ENCODE assay signal across 9 cellular contexts in genomic region chr10:71729023-71729649, GRCh38. TPM values are rescaled to one million over a fixed set of nuclear protein-coding genes. Genes with fewer than 3 reads are reported as not detected.
DNase-seq lines count a peak whose midpoint lies in the region; TF ChIP-seq lines count a peak whose summit lies in the region.
"Had no signal": no experiment of that assay in that cellular context is flagged by ENCODE, and none has a peak within 500 bp of the region (broad histone marks: within the 10 kb centered on the region; RNA-seq: fewer than 3 reads in every experiment).

No MANE protein-coding gene starts in this region.

- TF ChIP-seq CTCF in nephron progenitor cell (IDR thresholded peaks at IDR 0.05) (no peak), osteocyte (IDR thresholded peaks at IDR 0.05) (no peak)

- peaks cover 49 to 51% of the 10 kb centered on the region in 2 donors for H3K4me1 ChIP-seq in duodenal mucosa (ENCODE audit: control insufficient read depth in 1 of 2, insufficient read depth in 2 of 2, low read length in 2 of 2)

- H3K27me3 Mint-ChIP-seq in nephron progenitor cell (ENCODE audit: low read depth, poor library complexity), result peaks cover 9% of the 10 kb centered on the region
- H3K27me3 Mint-ChIP-seq in osteocyte (ENCODE audit: unreplicated experiment), result peaks cover 15% of the 10 kb centered on the region

- H3K27ac Mint-ChIP-seq in nephron progenitor cell, result peak overlapping the region; percentile 79
- no peak overlapping the region for H3K27ac Mint-ChIP-seq in osteocyte (ENCODE audit: unreplicated experiment)

- DNase-seq in EL (peak; percentile 75), NOMO-1 (lab: John Stamatoyannopoulos, UW; ENCODE audit: unreplicated experiment in 2 of 2) (peak; percentile 76 to 85), nephron progenitor cell (peak; percentile 74), NCI-H510A treated with DMSO at 0.1 percent for 48 hours (lab: John Stamatoyannopoulos, UW) (no peak), cerebellum (ENCODE audit: low spot score) (no peak), osteocyte (ENCODE audit: extremely low spot score, unreplicated experiment) (no peak), T1000 (lab: John Stamatoyannopoulos, UW) (no peak)

- H3K4me3 Mint-ChIP-seq in nephron progenitor cell (no peak overlapping the region), osteocyte (ENCODE audit: unreplicated experiment) (no peak overlapping the region)

- no peaks in the 10 kb centered on the region for H3K36me3 Mint-ChIP-seq in nephron progenitor cell (ENCODE audit: low read depth)
- H3K36me3 Mint-ChIP-seq in osteocyte (ENCODE audit: unreplicated experiment), result no peaks in the 10 kb centered on the region

- no peaks in the 10 kb centered on the region for H3K27me3 ChIP-seq in duodenal mucosa (ENCODE audit: control insufficient read depth in 1 of 2, insufficient read depth in 2 of 2, low read length in 2 of 2)

- H3K9me3 ChIP-seq in duodenal mucosa (ENCODE audit: control insufficient read depth in 1 of 2, low read length in 2 of 2), result no peaks in the 10 kb centered on the region

- peak overlapping the region; percentile 49 for H3K27ac ChIP-seq in duodenal mucosa (ENCODE audit: low read depth, low read length)
- H3K27ac ChIP-seq: SK-N-MC had no signal

- no peak overlapping the region for H3K4me3 ChIP-seq in duodenal mucosa (ENCODE audit: low read depth in 1 of 2, low read length in 2 of 2)
- H3K4me3 ChIP-seq: SK-N-MC had no signal

- H3K4me1 Mint-ChIP-seq in nephron progenitor cell (peaks cover 59% of the 10 kb centered on the region), osteocyte (ENCODE audit: unreplicated experiment) (peaks cover 5% of the 10 kb centered on the region)

- no peaks in the 10 kb centered on the region for H3K36me3 ChIP-seq in duodenal mucosa (ENCODE audit: control insufficient read depth in 1 of 2, insufficient read depth in 2 of 2, low read length in 2 of 2)

- H3K9ac ChIP-seq in duodenal mucosa (ENCODE audit: low read depth in 1 of 2, low read length in 2 of 2), result peak overlapping the region in 1 of 2 donors; percentile 20

- H3K9me3 Mint-ChIP-seq in nephron progenitor cell (no peaks in the 10 kb centered on the region), osteocyte (ENCODE audit: unreplicated experiment) (no peaks in the 10 kb centered on the region)

RNA-seq across cellular contexts. Expression of gene C10orf105, which starts 9.6 kb away (rescaled TPM):
- 1.00 TPM for total RNA-seq in cerebellum
- total RNA-seq in osteocyte, result not detected in 2 replicates

RNA-seq across cellular contexts. Expression of gene VSIR, which starts 44.2 kb away (rescaled TPM):
- 4.7 TPM for total RNA-seq in cerebellum
- 0.16 and 0.75 TPM in 2 replicates for total RNA-seq in osteocyte

Comparison
In these comparisons a context has a peak if more than half of its experiments do, and no peak if none do; other contexts are left out.
1. DNase-seq: peak in EL (single experiment), NOMO-1 (2 of 2) and nephron progenitor cell (single experiment); none in NCI-H510A treated with DMSO at 0.1 percent for 48 hours (single experiment), cerebellum (single experiment), osteocyte (single experiment) and T1000 (single experiment).